In genomic region chr3:34449305-34449704, GRCh38 we compare ENCODE assay signal across 8 cellular contexts.
"Had no signal": no experiment of that assay in that cellular context is flagged by ENCODE, and none has a peak within 500 bp of the region (broad histone marks: within the 10 kb centered on the region; RNA-seq: fewer than 3 reads in every experiment).

No MANE protein-coding gene starts in this region.

- H3K4me3 Mint-ChIP-seq: GM23338, H9 had no signal

- H3K27ac Mint-ChIP-seq: GM23338, H9 had no signal

- H3K4me1 Mint-ChIP-seq: GM23338, H9 had no signal

- ATAC-seq: GM23338, K562 had no signal

- DNase-seq: H9, HCEC 1CT, IMR-90 had no signal

- FAIRE-seq: H1, H54, HTR-8/SVneo, K562 had no signal
